Comparison of ENCODE assay signal across 10 cellular contexts in the genomic region with DNA sequence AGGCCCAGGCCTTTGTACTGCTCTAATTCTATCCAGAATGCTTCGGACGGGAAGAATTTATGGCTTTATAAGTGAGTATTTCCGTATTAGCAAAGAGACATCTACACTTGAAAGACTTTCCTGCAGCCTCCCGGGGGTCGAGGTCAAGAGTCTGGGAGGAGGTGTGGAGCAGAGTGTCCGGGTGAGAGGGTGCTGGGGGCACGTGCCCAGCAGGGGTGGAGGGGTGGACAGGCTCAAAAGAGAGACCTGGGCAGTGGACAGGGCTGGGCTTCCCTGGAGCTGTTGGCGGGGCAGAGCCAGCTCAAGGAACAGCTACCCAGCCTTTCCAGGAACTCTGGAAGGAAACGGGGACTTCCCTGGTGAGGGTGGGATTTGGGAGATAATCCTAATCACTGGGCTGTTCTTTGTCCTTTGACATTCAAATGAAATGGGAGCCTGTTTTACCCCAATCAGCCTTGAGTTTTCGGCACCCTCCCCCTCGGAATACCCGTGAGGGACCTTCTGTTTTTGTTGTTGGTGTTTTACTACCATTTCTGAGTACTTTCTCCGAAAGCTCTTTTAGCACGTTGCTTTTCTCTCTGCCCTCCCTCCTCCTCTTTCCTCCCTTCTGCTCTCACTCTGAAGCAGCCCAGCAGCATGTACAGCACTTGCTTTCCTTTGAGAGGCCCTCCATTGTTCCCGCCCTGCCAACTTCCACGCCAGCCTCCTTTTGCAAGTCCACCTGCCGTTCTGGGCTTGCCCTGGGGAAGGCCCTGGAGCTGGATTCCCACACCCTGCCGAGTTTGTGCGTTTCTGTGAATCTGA.
DNase-seq lines count a peak whose midpoint lies in the region; ATAC-seq, FAIRE-seq and TF ChIP-seq lines count a peak whose summit lies in the region.
"Had no signal": no experiment of that assay in that cellular context is flagged by ENCODE, and none has a peak within 500 bp of the region (broad histone marks: within the 10 kb centered on the region; RNA-seq: fewer than 3 reads in every experiment).

No MANE protein-coding gene starts in this region.

- H3K4me3 Mint-ChIP-seq in endodermal cell (peak overlapping the region; percentile 46), nephron progenitor cell (peak overlapping the region; percentile 43)

- no peak for TF ChIP-seq CTCF in D721Med (IDR thresholded peaks at IDR 0.05; ENCODE audit: insufficient read depth, missing control alignments)
- TF ChIP-seq CTCF in endodermal cell (conservative IDR thresholded peaks at IDR 0.05), result no peak
- no peak for TF ChIP-seq CTCF in nephron progenitor cell (IDR thresholded peaks at IDR 0.05)

- no peak overlapping the region for H3K9ac ChIP-seq in endodermal cell (ENCODE audit: extremely low read depth, low read length, poor library complexity, severe bottlenecking)

- H3K36me3 Mint-ChIP-seq in endodermal cell (ENCODE audit: low read depth) (no peaks in the 10 kb centered on the region), nephron progenitor cell (ENCODE audit: low read depth) (peaks cover 8% of the 10 kb centered on the region)
- no peaks in the 10 kb centered on the region for H3K36me3 Mint-ChIP-seq in activated naive CD4-positive, alpha-beta T cell treated with anti-CD3 and anti-CD28 coated beads, Interleukin-2, amount 50 U/mL, for 72 hours

- peaks cover 32% of the 10 kb centered on the region for H3K27me3 Mint-ChIP-seq in endodermal cell (ENCODE audit: insufficient read depth)
- H3K27me3 Mint-ChIP-seq in nephron progenitor cell (ENCODE audit: low read depth, poor library complexity), result peaks cover 18% of the 10 kb centered on the region

- peak; percentile 29 for DNase-seq in D721Med (ENCODE audit: insufficient read length, low spot score)
- peak; percentile 31 for DNase-seq in NCI-H2029 treated with DMSO at 0.1 percent for 48 hours (lab: John Stamatoyannopoulos, UW)
- DNase-seq in endodermal cell, result peak; percentile 82
- DNase-seq in nephron progenitor cell, result peak; percentile 55
- no peak for DNase-seq in SK-N-DZ (ENCODE audit: low spot score)
- DNase-seq in activated naive CD4-positive, alpha-beta T cell treated with anti-CD3 and anti-CD28 coated beads, Interleukin-2, amount 50 U/mL, for 72 hours (ENCODE audit: low spot score in 2 of 2), result no peak
- DNase-seq in NCI-H1694 treated with DMSO at 0.1 percent for 48 hours (lab: John Stamatoyannopoulos, UW), result no peak
- no peak for DNase-seq in stimulated activated CD4-positive, alpha-beta T cell treated with anti-CD3 and anti-CD28 coated beads, Interleukin-4, amount 100 ng/mL, for 24 hours
- DNase-seq: Karpas-422 had no signal

- H3K9me3 Mint-ChIP-seq in endodermal cell, result no peaks in the 10 kb centered on the region
- H3K9me3 Mint-ChIP-seq in nephron progenitor cell, result peaks cover 3% of the 10 kb centered on the region
- H3K9me3 Mint-ChIP-seq in activated naive CD4-positive, alpha-beta T cell treated with anti-CD3 and anti-CD28 coated beads, Interleukin-2, amount 50 U/mL, for 72 hours, result no peaks in the 10 kb centered on the region

- peaks cover 6% of the 10 kb centered on the region for H3K4me1 ChIP-seq in endodermal cell (ENCODE audit: control insufficient read depth, insufficient read depth, low read length)
- H3K4me1 ChIP-seq: breast epithelium had no signal

- H3K4me1 Mint-ChIP-seq in endodermal cell (peaks cover 26% of the 10 kb centered on the region), nephron progenitor cell (peaks cover 73% of the 10 kb centered on the region)

- H3K27ac Mint-ChIP-seq in endodermal cell (peak overlapping the region; percentile 89), nephron progenitor cell (peak overlapping the region; percentile 85)
- H3K27ac Mint-ChIP-seq in activated naive CD4-positive, alpha-beta T cell treated with anti-CD3 and anti-CD28 coated beads, Interleukin-2, amount 50 U/mL, for 72 hours, result no peak overlapping the region

- no peak for ATAC-seq in activated naive CD4-positive, alpha-beta T cell treated with anti-CD3 and anti-CD28 coated beads, Interleukin-2, amount 50 U/mL, for 72 hours

- no peaks in the 10 kb centered on the region for H3K27me3 ChIP-seq in endodermal cell (ENCODE audit: control insufficient read depth, insufficient read depth, low read length, poor library complexity, severe bottlenecking)
- H3K27me3 ChIP-seq: breast epithelium had no signal

- peak overlapping the region; percentile 33 for H3K27ac ChIP-seq in endodermal cell (ENCODE audit: low read depth, low read length)

- peak overlapping the region; percentile 52 for H3K4me3 ChIP-seq in endodermal cell (ENCODE audit: low read length)
- H3K4me3 ChIP-seq: breast epithelium had no signal

- FAIRE-seq in D721Med (lab: Jason Lieb, UNC), result peak; percentile 46

- WGBS in endodermal cell (ENCODE audit: insufficient coverage in 1 of 2, insufficient read length in 1 of 2), 2 experiments, result 2 to 13% methylated on average over 7 to 19 of the region's 19 CpGs

- no peaks in the 10 kb centered on the region for H3K9me3 ChIP-seq in endodermal cell (ENCODE audit: control insufficient read depth, low read length)
- H3K9me3 ChIP-seq: breast epithelium had no signal

- H3K36me3 ChIP-seq in endodermal cell (ENCODE audit: control insufficient read depth, insufficient read depth, low read length), result no peaks in the 10 kb centered on the region
- H3K36me3 ChIP-seq: breast epithelium had no signal

Comparison
In these comparisons a context has a peak if more than half of its experiments do, and no peak if none do; other contexts are left out.
1. DNase-seq: peak in D721Med (single experiment), NCI-H2029 treated with DMSO at 0.1 percent for 48 hours (single experiment), endodermal cell (single experiment) and nephron progenitor cell (single experiment); none in SK-N-DZ (single experiment), activated naive CD4-positive, alpha-beta T cell treated with anti-CD3 and anti-CD28 coated beads, Interleukin-2, amount 50 U/mL, for 72 hours (0 of 2), NCI-H1694 treated with DMSO at 0.1 percent for 48 hours (single experiment) and stimulated activated CD4-positive, alpha-beta T cell treated with anti-CD3 and anti-CD28 coated beads, Interleukin-4, amount 100 ng/mL, for 24 hours (single experiment).
2. H3K27ac Mint-ChIP-seq: peak in endodermal cell (single experiment) and nephron progenitor cell (single experiment); none in activated naive CD4-positive, alpha-beta T cell treated with anti-CD3 and anti-CD28 coated beads, Interleukin-2, amount 50 U/mL, for 72 hours (0 of 2).